12 cellular contexts compared by ENCODE assay signal in the genomic region with DNA sequence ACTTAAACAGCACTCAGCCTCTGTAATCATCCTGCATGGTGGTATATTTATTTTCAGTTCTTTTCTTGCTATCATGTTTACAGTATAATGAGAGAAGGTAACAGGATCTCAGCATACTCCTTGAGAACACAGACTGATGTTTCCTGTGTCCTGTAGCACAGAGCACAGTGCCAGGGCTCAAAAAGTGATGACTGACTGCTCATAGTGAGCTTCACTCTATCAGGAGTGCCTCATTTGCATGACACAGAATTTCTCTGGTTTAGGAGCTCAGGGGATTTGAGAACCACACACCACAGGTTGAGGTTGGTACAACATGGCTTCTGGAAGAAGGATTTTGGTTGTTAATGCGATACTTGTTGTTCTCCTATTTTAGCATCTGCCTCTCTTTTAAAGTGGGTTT.
A peak's percentile ranks its signal among the peaks of the same experiment; 100 is the strongest.
DNase-seq lines count a peak whose midpoint lies in the region; ATAC-seq and TF ChIP-seq lines count a peak whose summit lies in the region.
"Had no signal": no experiment of that assay in that cellular context is flagged by ENCODE, and none has a peak within 500 bp of the region (broad histone marks: within the 10 kb centered on the region; RNA-seq: fewer than 3 reads in every experiment).

No MANE protein-coding gene starts in this region.

- H3K36me3 ChIP-seq in PC-9 (ENCODE audit: low read depth) = peaks cover 12% of the 10 kb centered on the region; the same call in 1 of the 2 replicates

- no peaks in the 10 kb centered on the region for H3K79me2 ChIP-seq in PC-9 (ENCODE audit: low read depth)

- H4K20me1 ChIP-seq in PC-9 (ENCODE audit: insufficient read depth) = no peaks in the 10 kb centered on the region

- DNase-seq in NCI-H510A (lab: John Stamatoyannopoulos, UW) (peak; percentile 20), NCI-H2081 (lab: John Stamatoyannopoulos, UW) (no peak), UCSD-AML1 (lab: John Stamatoyannopoulos, UW; ENCODE audit: unreplicated experiment) (no peak), NCI-H2081 treated with DMSO at 0.1 percent for 48 hours (lab: John Stamatoyannopoulos, UW) (no peak), PC-9 (no peak)
- DNase-seq: activated CD4-positive, alpha-beta memory T cell treated with anti-CD3 and anti-CD28 coated beads, Interleukin-2, amount 10 ng/mL, durations not matched to agents 7 days and 5 days; activated naive CD8-positive, alpha-beta T cell treated with anti-CD3 and anti-CD28 coated beads, Interleukin-2, amount 10 ng/mL, durations not matched to agents 7 days and 5 days; CD4-positive, alpha-beta memory T cell; NCI-H187 had no signal

- CTCF ChIA-PET in PC-9 (lab: Charles Lee) = no interaction called here

- H2AFZ ChIP-seq in PC-9 = no peak overlapping the region

- H3K4me1 ChIP-seq in PC-9 (replicated peaks; ENCODE audit: insufficient read depth) = peaks cover 4% of the 10 kb centered on the region; the same call in 1 of the 2 replicates

- ATAC-seq in GM18520 (IDR thresholded peaks at IDR 0.05; ENCODE audit: unreplicated experiment) (peak; percentile 76), GM21381 (IDR thresholded peaks at IDR 0.05; ENCODE audit: unreplicated experiment) (peak; percentile 88), HG03064 (IDR thresholded peaks at IDR 0.05; ENCODE audit: low read depth, unreplicated experiment) (peak; percentile 85)

- H3F3A ChIP-seq in PC-9 (ENCODE audit: insufficient read depth, low read depth) = no peaks in the 10 kb centered on the region

- TF ChIP-seq CTCF in PC-9 (conservative IDR thresholded peaks at IDR 0.05) = no peak

- no peak overlapping the region for H3K4me2 ChIP-seq in PC-9

- H3K9me3 ChIP-seq in PC-9 (ENCODE audit: insufficient read depth, low read depth) = no peaks in the 10 kb centered on the region

- H3K4me3 ChIP-seq in PC-9 = no peak overlapping the region

- H3K27me3 ChIP-seq in PC-9 (ENCODE audit: insufficient read depth, low read depth) = no peaks in the 10 kb centered on the region

- intact Hi-C loops in PC-9 (cut with micrococcal nuclease; ENCODE audit: unreplicated experiment) = no loop called here

- no peak overlapping the region for H3K27ac ChIP-seq in PC-9

- POLR2A ChIA-PET in PC-9 (lab: Charles Lee; ENCODE audit: unreplicated experiment) = interaction anchor here (0.7 kb wide), 1 partner anchor 9 kb away, joined by 5 read pairs; no protein-coding TSS in a partner anchor

- no peaks in the 10 kb centered on the region for H3K9me2 ChIP-seq in PC-9 (ENCODE audit: insufficient read depth)

- BruUV-seq in PC-9 (replicated peaks; lab: Mats Ljungman, UMichigan) = no TSS peak
